Comparison of ENCODE assay signal across 8 cellular contexts in the genomic region with DNA sequence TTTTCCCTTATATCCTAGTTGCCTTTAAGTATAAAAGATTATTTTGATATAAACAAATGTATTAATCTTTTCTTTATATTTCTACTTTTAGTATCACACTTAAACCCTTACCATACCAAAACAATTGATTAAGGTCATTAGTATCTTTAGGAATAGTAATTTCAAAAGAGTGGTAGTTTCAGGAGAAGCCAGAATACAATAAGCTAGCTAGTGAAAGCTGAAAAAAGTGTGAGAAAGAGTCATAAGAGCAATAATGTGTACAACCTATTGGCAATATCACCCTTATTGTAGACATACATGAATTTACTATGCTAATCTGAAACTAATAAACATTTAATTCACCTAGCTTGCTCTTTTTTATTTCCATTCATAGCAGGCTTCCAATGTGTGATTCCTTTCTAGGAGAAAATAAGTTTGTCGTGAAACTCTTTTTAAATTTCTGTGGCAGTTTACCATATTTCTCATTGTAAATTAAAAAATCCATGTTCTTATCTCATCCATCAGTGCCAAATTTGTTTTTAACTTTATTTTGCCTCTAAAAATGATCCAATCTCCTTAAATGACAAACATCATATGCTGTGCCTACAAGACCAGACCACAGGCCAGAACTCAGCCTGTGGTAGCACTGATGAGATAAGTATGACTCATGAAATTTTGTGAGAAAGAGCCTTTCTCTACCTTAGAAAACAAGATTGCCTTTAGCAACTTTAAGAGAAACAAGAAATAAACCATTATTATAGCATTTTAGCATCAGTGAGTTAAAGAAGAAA. TPM values are rescaled to one million over a fixed set of nuclear protein-coding genes. Genes with fewer than 3 reads are reported as not detected.
A peak's percentile ranks its signal among the peaks of the same experiment; 100 is the strongest.
DNase-seq lines count a peak whose midpoint lies in the region; ATAC-seq and TF ChIP-seq lines count a peak whose summit lies in the region.

No MANE protein-coding gene starts in this region.

- no peak for TF ChIP-seq POLR2A in erythroblast (IDR thresholded peaks at IDR 0.05; ENCODE audit: low read length)

- no peaks in the 10 kb centered on the region for H3F3A ChIP-seq in Loucy (ENCODE audit: low read depth)

- H3K9ac ChIP-seq in Loucy (ENCODE audit: low read depth, low read length, poor library complexity, severe bottlenecking): peak overlapping the region; percentile 4

- H3K4me3 ChIP-seq in Loucy (ENCODE audit: low read length, poor library complexity, severe bottlenecking): peak overlapping the region; percentile 29

- H4K20me1 ChIP-seq in Loucy (ENCODE audit: insufficient read depth, low read length, poor library complexity, severe bottlenecking): peaks cover 7% of the 10 kb centered on the region

- peak; percentile 50 for DNase-seq in Caki2 (ENCODE audit: low read depth)
- peak; percentile 84 to 86 for DNase-seq in erythroblast (lab: John Stamatoyannopoulos, UW)
- DNase-seq in SW 1271 (lab: John Stamatoyannopoulos, UW): no peak
- DNase-seq in epidermal melanocyte (ENCODE audit: insufficient read length, low spot score): no peak
- no peak for DNase-seq in NCI-H446 treated with DMSO at 0.1 percent for 48 hours (lab: John Stamatoyannopoulos, UW)
- no peak for DNase-seq in activated effector memory CD4-positive, alpha-beta T cell treated with anti-CD3 and anti-CD28 coated beads, Interleukin-2, amount 50 U/mL, for 16 hours

- peaks cover 11% of the 10 kb centered on the region for H3K36me3 ChIP-seq in Loucy (ENCODE audit: insufficient read depth, low read length)

- H3K27me3 ChIP-seq in Loucy (ENCODE audit: insufficient read depth, low read length, poor library complexity, severe bottlenecking): no peaks in the 10 kb centered on the region

- H3K9me3 ChIP-seq in Loucy (ENCODE audit: insufficient read depth, low read depth, low read length): no peaks in the 10 kb centered on the region

- no peak for TF ChIP-seq CTCF in Loucy (conservative IDR thresholded peaks at IDR 0.05; ENCODE audit: low read length)

- H3K4me2 ChIP-seq in Loucy (ENCODE audit: low read depth, low read length, poor library complexity, severe bottlenecking): peak overlapping the region; percentile 58

- H3K4me1 ChIP-seq in Loucy (ENCODE audit: insufficient read depth, low read length, poor library complexity, severe bottlenecking): peaks cover 34% of the 10 kb centered on the region

- no peak overlapping the region for H2AFZ ChIP-seq in Loucy (ENCODE audit: low read length)

- in situ Hi-C loops in Caki2 (cut with HindIII; ENCODE audit: low pct_unique_long_range_greater_than_20kb, low sequenced_read_pairs): no loop called here

- peaks cover 28% of the 10 kb centered on the region for H3K79me2 ChIP-seq in Loucy (ENCODE audit: insufficient read depth, low read length)

- peak; percentile 77 for ATAC-seq in GM21526 (IDR thresholded peaks at IDR 0.05; ENCODE audit: low FRiP score, unreplicated experiment)

- H3K9me2 ChIP-seq in Loucy (replicated peaks; ENCODE audit: low read depth, low read length): no peaks in the 10 kb centered on the region

RNA-seq across cellular contexts. Expression of a gene that starts 8.1 kb away (rescaled TPM):
- 2.7 and 6.5 TPM in 2 replicates for total RNA-seq in Caki2 (2014; rRNA removed; shearing (Covaris generic); ENCODE audit: low replicate concordance)

RNA-seq across cellular contexts. Expression of a gene that starts 16.1 kb away (rescaled TPM):
- total RNA-seq in Caki2 (2014; rRNA removed; shearing (Covaris generic); ENCODE audit: low replicate concordance): 18.1 and 20.4 TPM in 2 replicates

Comparison
In these comparisons a context has a peak if more than half of its experiments do, and no peak if none do; other contexts are left out.
1. DNase-seq: peak in Caki2 (single experiment) and erythroblast (2 of 2); none in SW 1271 (0 of 2), epidermal melanocyte (single experiment), NCI-H446 treated with DMSO at 0.1 percent for 48 hours (single experiment) and activated effector memory CD4-positive, alpha-beta T cell treated with anti-CD3 and anti-CD28 coated beads, Interleukin-2, amount 50 U/mL, for 16 hours (single experiment).